8 cellular contexts compared by ENCODE assay signal in the genomic region with DNA sequence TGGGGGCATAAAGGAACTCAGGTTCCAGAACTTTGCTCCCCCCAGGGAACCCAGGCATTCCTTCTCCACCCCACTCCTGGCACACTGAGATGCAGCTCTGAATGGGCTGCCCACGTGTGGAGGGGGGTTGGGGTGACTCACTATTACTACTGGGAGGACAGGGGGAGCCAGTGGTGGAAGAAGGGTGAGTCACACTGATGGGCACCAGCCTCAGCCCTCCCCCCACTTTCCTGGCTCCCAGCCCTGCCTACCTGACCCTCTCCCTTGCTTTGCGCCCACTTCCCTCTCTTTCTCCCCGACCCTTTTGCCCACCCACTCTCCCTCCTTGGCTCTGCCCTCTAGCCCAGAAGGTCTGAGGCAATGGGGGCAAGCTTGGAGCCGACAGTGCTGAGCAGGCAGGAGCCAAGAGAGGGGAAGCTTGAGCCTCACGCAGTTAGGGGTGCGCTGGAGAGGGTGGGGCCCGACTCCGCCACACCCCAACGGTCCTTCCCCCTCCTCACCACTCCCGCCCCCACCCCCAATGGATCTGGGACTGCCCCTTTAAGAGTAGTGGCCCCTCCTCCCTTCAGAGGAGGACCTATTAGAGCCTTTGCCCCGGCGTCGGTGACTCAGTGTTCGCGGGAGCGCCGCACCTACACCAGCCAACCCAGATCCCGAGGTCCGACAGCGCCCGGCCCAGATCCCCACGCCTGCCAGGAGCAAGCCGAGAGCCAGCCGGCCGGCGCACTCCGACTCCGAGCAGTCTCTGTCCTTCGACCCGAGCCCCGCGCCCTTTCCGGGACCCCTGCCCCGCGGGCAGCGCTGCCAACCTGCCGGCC. TPM values are rescaled to one million over a fixed set of nuclear protein-coding genes. Genes with fewer than 3 reads are reported as not detected.
DNase-seq lines count a peak whose midpoint lies in the region; ATAC-seq and TF ChIP-seq lines count a peak whose summit lies in the region.

TSS of gene LMNA (plus strand) at position 611 of the 818 bp plus-strand sequence. CDS start 208 bp downstream, outside the sequence.

- no peaks in the 10 kb centered on the region for H3K9me3 Mint-ChIP-seq in Calu3 (ENCODE audit: low read depth, unreplicated experiment)
- H3K9me3 Mint-ChIP-seq in natural killer cell treated with Interleukin-12 subunit alpha and Interleukin-12 subunit beta and Interleukin-15 and Interleukin-18, amount 100 ng/mL, for 72 hours, result no peaks in the 10 kb centered on the region

- peak within 1 kb of the TSS; percentile 91 for H3K4me2 ChIP-seq in KMS-11

- POLR2A ChIA-PET in RWPE1 (lab: Yijun Ruan, JAX; ENCODE audit: low non-redundant PET), result interaction anchor here (0.7 to 2.3 kb wide), 7 partner anchors 8 to 98 kb away, joined by 3 to 12 read pairs (median 4); partner anchors contain the start of gene PMF1

- no TSS peak for BruUV-seq in Calu3 (replicated peaks; lab: Mats Ljungman, UMichigan)

- peak within 1 kb of the TSS; percentile 82 for H3K4me3 Mint-ChIP-seq in Calu3 (ENCODE audit: low read depth, unreplicated experiment)
- H3K4me3 Mint-ChIP-seq in natural killer cell treated with Interleukin-12 subunit alpha and Interleukin-12 subunit beta and Interleukin-15 and Interleukin-18, amount 100 ng/mL, for 72 hours, result peak within 1 kb of the TSS; percentile 83

- ATAC-seq in GM21529 (IDR thresholded peaks at IDR 0.05; ENCODE audit: unreplicated experiment), result peak; percentile 76
- peak; percentile 91 to 92 for ATAC-seq in natural killer cell treated with Interleukin-12 subunit alpha and Interleukin-12 subunit beta and Interleukin-15 and Interleukin-18, amount 100 ng/mL, for 72 hours

- no peaks in the 10 kb centered on the region for H4K20me1 ChIP-seq in KMS-11 (ENCODE audit: insufficient read depth)

- H3K4me1 Mint-ChIP-seq in Calu3 (ENCODE audit: low read depth, unreplicated experiment), result peaks cover 52% of the 10 kb centered on the region
- peaks cover 28 to 41% of the 10 kb centered on the region in 2 donors for H3K4me1 Mint-ChIP-seq in natural killer cell treated with Interleukin-12 subunit alpha and Interleukin-12 subunit beta and Interleukin-15 and Interleukin-18, amount 100 ng/mL, for 72 hours (ENCODE audit: low read depth in 2 of 2)

- H3K27me3 ChIP-seq in KMS-11 (ENCODE audit: insufficient read depth, low read depth) (no peaks in the 10 kb centered on the region), stomach (no peaks in the 10 kb centered on the region)

- H3K4me1 ChIP-seq in KMS-11 (ENCODE audit: low read depth, poor library complexity, severe bottlenecking), result peaks cover 50% of the 10 kb centered on the region
- H3K4me1 ChIP-seq in stomach, result peaks cover 38 to 72% (median 47%) of the 10 kb centered on the region in 4 donors

- intact Hi-C loops in Calu3 (cut with micrococcal nuclease; ENCODE audit: unreplicated experiment) (no loop called here), stomach (cut with DNase I; ENCODE audit: low total_unique reads) (no loop called here)

- H2AFZ ChIP-seq in KMS-11 (ENCODE audit: low read depth), result peak within 1 kb of the TSS; percentile 90

- peak in 2 of 4 donors; percentile 92 to 93 for TF ChIP-seq POLR2A in stomach (IDR thresholded peaks at IDR 0.05)

- no peak for TF ChIP-seq EP300 in stomach (IDR thresholded peaks at IDR 0.05)

- 1 to 2% (median 1%) methylated on average over 10 to 37 of the region's 37 CpGs for WGBS in stomach, 5 donors

- TF ChIP-seq CTCF in Calu3 (IDR thresholded peaks at IDR 0.05; ENCODE audit: unreplicated experiment) (no peak), KMS-11 (conservative IDR thresholded peaks at IDR 0.05; ENCODE audit: low read depth, low read length) (peak; percentile 15; the same call in 1 of the 2 replicates), RWPE1 (conservative IDR thresholded peaks at IDR 0.05; ENCODE audit: low read depth) (no peak), fibroblast of pulmonary artery (IDR thresholded peaks at IDR 0.05; ENCODE audit: low read length, missing control alignments) (no peak), stomach (IDR thresholded peaks at IDR 0.05) (peak in 1 of 7 experiments; percentile 10)

- H3K27me3 Mint-ChIP-seq in Calu3 (ENCODE audit: unreplicated experiment), result no peaks in the 10 kb centered on the region
- peaks cover 18 to 29% of the 10 kb centered on the region in 2 donors for H3K27me3 Mint-ChIP-seq in natural killer cell treated with Interleukin-12 subunit alpha and Interleukin-12 subunit beta and Interleukin-15 and Interleukin-18, amount 100 ng/mL, for 72 hours

- peak within 1 kb of the TSS; percentile 85 for H3K9ac ChIP-seq in KMS-11

- H3K36me3 Mint-ChIP-seq in Calu3 (ENCODE audit: insufficient read depth, unreplicated experiment), result peaks cover 65% of the 10 kb centered on the region
- H3K36me3 Mint-ChIP-seq in natural killer cell treated with Interleukin-12 subunit alpha and Interleukin-12 subunit beta and Interleukin-15 and Interleukin-18, amount 100 ng/mL, for 72 hours, result no peaks in the 10 kb centered on the region

- H3K4me3 ChIP-seq in KMS-11 (IDR thresholded peaks at IDR 0.05; ENCODE audit: insufficient read depth, low read depth, low read length) (peak within 1 kb of the TSS; percentile 99), fibroblast of pulmonary artery (replicated peaks; ENCODE audit: low read depth, low read length) (peak within 1 kb of the TSS; percentile 99), stomach (peak within 1 kb of the TSS; percentile 72 to 100 (median 93))

- peaks cover 48% of the 10 kb centered on the region for H3K79me2 ChIP-seq in KMS-11 (ENCODE audit: insufficient read depth, low read depth)

- H3K36me3 ChIP-seq in KMS-11 (ENCODE audit: insufficient read depth) (no peaks in the 10 kb centered on the region), stomach (peaks cover 0 to 9% (median 0%) of the 10 kb centered on the region in 4 donors)

- CTCF ChIA-PET in Calu3 (lab: Charles Lee), result interaction anchor here (0.5 to 3.2 kb wide), 8 partner anchors 9 to 169 kb away, joined by 3 to 25 read pairs (median 6); partner anchors contain the start of gene SMG5
- CTCF ChIA-PET in RWPE1 (lab: Yijun Ruan, JAX), result interaction anchor here (0.7 to 3.5 kb wide), 3 partner anchors 18 to 180 kb away, joined by 3 to 20 read pairs (median 4); partner anchors contain the start of gene KHDC4

- DNase-seq in Calu3, result peak; percentile 96
- DNase-seq in RWPE1 (ENCODE audit: low spot score), result peak; percentile 98
- DNase-seq in activated T-helper 9 cell treated with anti-CD3 and anti-CD28 coated beads, Interleukin-2, amount 50 U/mL, for 16 hours (ENCODE audit: low read depth), result peak; percentile 80
- DNase-seq in fibroblast of pulmonary artery (ENCODE audit: low read depth), result peak; percentile 94
- peak; percentile 78 for DNase-seq in natural killer cell treated with Interleukin-12 subunit alpha and Interleukin-12 subunit beta and Interleukin-15 and Interleukin-18, amount 100 ng/mL, for 72 hours (ENCODE audit: low spot score)
- DNase-seq in stomach, result peak; percentile 94

- peak within 1 kb of the TSS; percentile 53 for H3K27ac ChIP-seq in KMS-11
- peak within 1 kb of the TSS; percentile 100 for H3K27ac ChIP-seq in RWPE1
- peak within 1 kb of the TSS; percentile 91 to 99 (median 93) for H3K27ac ChIP-seq in stomach

- H3K27ac Mint-ChIP-seq in Calu3 (ENCODE audit: unreplicated experiment), result peak within 1 kb of the TSS; percentile 85
- H3K27ac Mint-ChIP-seq in natural killer cell treated with Interleukin-12 subunit alpha and Interleukin-12 subunit beta and Interleukin-15 and Interleukin-18, amount 100 ng/mL, for 72 hours, result peak within 1 kb of the TSS; percentile 33 to 74

- H3K9me3 ChIP-seq in stomach, result no peaks in the 10 kb centered on the region

RNA-seq across cellular contexts. Expression of gene LMNA, which starts in this region (rescaled TPM):
- total RNA-seq in Calu3 (2022) (499 and 514 TPM in 2 replicates), stomach (100 to 1,000 TPM in 4 of 5 donors, 10 to 100 TPM in 1; 53.1 to 630 (median 318) TPM)
- total RNA-seq in natural killer cell treated with Interleukin-12 subunit alpha and Interleukin-12 subunit beta and Interleukin-15 and Interleukin-18, amount 100 ng/mL, for 72 hours, result 10 to 100 TPM; 21.4 to 67.6 TPM
- 100 to 1,000 TPM; 108 to 201 (median 132) TPM for polyA plus RNA-seq in stomach

Comparison
In these comparisons a context has a peak if more than half of its experiments do, and no peak if none do; other contexts are left out.
1. Peak in every context shown above with its lines: DNase-seq, ATAC-seq, H3K4me3 ChIP-seq and H3K27ac ChIP-seq.